8 cellular contexts compared by ENCODE assay signal in the genomic region with DNA sequence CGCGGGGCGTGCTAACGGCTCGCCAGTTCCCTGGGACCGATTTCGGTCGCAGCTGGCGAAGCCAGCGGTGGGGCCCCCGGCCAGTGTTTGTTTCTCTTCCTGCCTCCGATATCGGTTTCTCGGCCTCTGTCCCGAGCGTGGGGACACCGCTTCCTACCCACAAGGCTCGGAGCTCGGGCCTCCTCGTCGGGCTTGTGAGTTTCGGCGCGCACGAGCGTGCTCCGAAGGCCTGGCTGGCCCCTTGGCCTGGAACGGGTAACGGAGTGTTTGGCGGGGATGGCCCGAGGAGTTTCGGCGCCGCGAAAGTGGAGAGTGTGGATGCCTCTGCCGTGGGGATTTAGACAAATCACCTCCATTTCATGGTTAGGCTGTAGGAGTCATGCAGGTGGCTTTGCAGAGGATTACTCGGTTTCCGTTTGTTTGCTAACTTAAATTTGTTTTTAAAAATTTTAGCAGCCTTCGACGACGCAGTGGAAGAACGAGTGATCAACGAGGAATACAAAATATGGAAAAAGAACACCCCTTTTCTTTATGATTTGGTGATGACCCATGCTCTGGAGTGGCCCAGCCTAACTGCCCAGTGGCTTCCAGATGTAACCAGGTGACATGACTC. TPM values are rescaled to one million over a fixed set of nuclear protein-coding genes. Genes with fewer than 3 reads are reported as not detected.
DNase-seq lines count a peak whose midpoint lies in the region; ATAC-seq, FAIRE-seq and TF ChIP-seq lines count a peak whose summit lies in the region.

No MANE protein-coding gene starts in this region.

- in situ Hi-C loops in GM12878 (cut with MboI) = no loop called here
- in situ Hi-C loops in GM13977 (cut with MboI; ENCODE audit: low pct_unique_long_range_greater_than_20kb, low sequenced_read_pairs, unreplicated experiment) = no loop called here

- ATAC-seq in activated CD8-positive, alpha-beta memory T cell treated with anti-CD3 and anti-CD28 coated beads, Interleukin-2, amount 10 ng/mL, durations not matched to agents 7 days and 5 days = peak; percentile 5
- peak; percentile 22 for ATAC-seq in HG03378 (IDR thresholded peaks at IDR 0.05; ENCODE audit: unreplicated experiment)
- ATAC-seq in GM12878 = peak; percentile 37
- no peak for ATAC-seq in thoracic aorta (ENCODE audit: insufficient number of reproducible peaks, low FRiP score, low read depth)

- H3K27me3 ChIP-seq in GM12878 (replicated peaks in 1 of 2; ENCODE audit: control insufficient read depth in 2 of 2, insufficient read depth in 2 of 2, low read length in 1 of 2) (no peaks in the 10 kb centered on the region), kidney epithelial cell (ENCODE audit: control insufficient read depth, insufficient read depth, low read length) (no peaks in the 10 kb centered on the region), thoracic aorta (replicated peaks; ENCODE audit: insufficient read depth) (no peaks in the 10 kb centered on the region)

- WGBS in GM12878 (ENCODE audit: insufficient coverage, insufficient replicate concordance, low lambda C conversion rate, missing lambda C conversion rate) = under 1% methylated on average over 43 of the region's 43 CpGs

- RAD21 ChIA-PET in GM12878 (lab: Charles Lee; ENCODE audit: unreplicated experiment) = interaction anchor here (0.5 to 1.2 kb wide), 3 partner anchors 32 to 131 kb away, joined by 3 to 8 read pairs (median 5); no protein-coding TSS in a partner anchor

- peak overlapping the region; percentile 100 for H3K9ac ChIP-seq in GM12878 (ENCODE audit: control insufficient read depth, insufficient read depth, low read length)

- no peaks in the 10 kb centered on the region for H3K9me3 Mint-ChIP-seq in activated CD8-positive, alpha-beta memory T cell treated with anti-CD3 and anti-CD28 coated beads, Interleukin-2, amount 10 ng/mL, durations not matched to agents 7 days and 5 days (ENCODE audit: low read depth)

- TF ChIP-seq POLR2A in GM12878 (IDR thresholded peaks at IDR 0.05; ENCODE audit: low read depth, low read length) = peak; percentile 31; the same call in 1 of the 2 replicates

- DNase-seq in activated CD8-positive, alpha-beta memory T cell treated with anti-CD3 and anti-CD28 coated beads, Interleukin-2, amount 10 ng/mL, durations not matched to agents 7 days and 5 days = no peak
- DNase-seq in activated CD8-positive, alpha-beta memory T cell treated with anti-CD3 and anti-CD28 coated beads, Interleukin-2, amount 50 U/mL, for 48 hours = no peak
- DNase-seq in GM12878 (ENCODE audit: low read depth, low spot score) (no peak), kidney epithelial cell (ENCODE audit: low read depth) (peak; percentile 1), thoracic aorta (ENCODE audit: low spot score) (no peak), GM13977 (ENCODE audit: low spot score) (no peak), T1000 (lab: John Stamatoyannopoulos, UW) (no peak)

- H3K4me1 ChIP-seq in GM12878 (ENCODE audit: control insufficient read depth, insufficient read depth, low read length) (peaks cover 3% of the 10 kb centered on the region; the same call in 1 of the 2 replicates), thoracic aorta (ENCODE audit: control insufficient read depth in 1 of 2, low read depth in 2 of 2) (peaks cover 27 to 57% of the 10 kb centered on the region in 2 donors)

- peak overlapping the region; percentile 64 for H3K4me2 ChIP-seq in GM12878 (ENCODE audit: control insufficient read depth, insufficient read depth)

- H2AFZ ChIP-seq in GM12878 (ENCODE audit: control insufficient read depth, low read depth, low read length) = peak overlapping the region; percentile 81

- no peaks in the 10 kb centered on the region for H4K20me1 ChIP-seq in GM12878 (ENCODE audit: control insufficient read depth, insufficient read depth)

- intact Hi-C loops in GM12878 (cut with micrococcal nuclease; ENCODE audit: unreplicated experiment) = loop anchor here (2.0 to 5.0 kb wide), 3 partner anchors 23 to 129 kb away; partner anchors contain the start of gene ZBTB8A

- BruUV-seq in GM12878 (replicated peaks; lab: Mats Ljungman, UMichigan) = no TSS peak

- H3K4me3 ChIP-seq in GM12878 (peak overlapping the region; percentile 76), kidney epithelial cell (ENCODE audit: low read depth, low read length) (peak overlapping the region; percentile 91), thoracic aorta (peak overlapping the region; percentile 98)

- H3K27ac ChIP-seq in GM12878 (ENCODE audit: control insufficient read depth, insufficient read depth) (peak overlapping the region; percentile 100), thoracic aorta (peak overlapping the region; percentile 87 to 100)

- POLR2A ChIA-PET in GM12878 (lab: Charles Lee) = interaction anchor here (0.8 to 2.0 kb wide), 7 partner anchors 22 to 256 kb away, joined by 3 to 7 read pairs (median 4); partner anchors contain the start of gene S100PBP

- peaks cover 55% of the 10 kb centered on the region for H3K4me1 Mint-ChIP-seq in activated CD8-positive, alpha-beta memory T cell treated with anti-CD3 and anti-CD28 coated beads, Interleukin-2, amount 10 ng/mL, durations not matched to agents 7 days and 5 days

- H3K36me3 ChIP-seq in GM12878 (ENCODE audit: control insufficient read depth in 2 of 2, insufficient read depth in 2 of 2, low read length in 1 of 2) = peaks cover 0 to 11% of the 10 kb centered on the region in 2 experiments; a peak in 2 of 4 replicates
- H3K36me3 ChIP-seq in kidney epithelial cell (ENCODE audit: control insufficient read depth, insufficient read depth, low read length) = peaks cover 4% of the 10 kb centered on the region
- peaks cover 5% of the 10 kb centered on the region for H3K36me3 ChIP-seq in thoracic aorta

- H3K9me3 ChIP-seq in GM12878 (replicated peaks; ENCODE audit: control insufficient read depth, insufficient read depth, low read length) (no peaks in the 10 kb centered on the region), thoracic aorta (no peaks in the 10 kb centered on the region)

- no peak for TF ChIP-seq EP300 in GM12878 (IDR thresholded peaks at IDR 0.05; ENCODE audit: borderline replicate concordance in 1 of 2, control insufficient read depth in 1 of 2, low read depth in 2 of 2, low read length in 2 of 2)

- CTCF ChIA-PET in activated CD8-positive, alpha-beta memory T cell treated with anti-CD3 and anti-CD28 coated beads, Interleukin-2, amount 10 ng/mL, durations not matched to agents 7 days and 5 days (lab: Charles Lee) = interaction anchor here (0.8 to 2.5 kb wide), 4 partner anchors 13 to 134 kb away, joined by 4 to 14 read pairs (median 4); no protein-coding TSS in a partner anchor
- CTCF ChIA-PET in GM12878 (lab: Yijun Ruan, JAX) = interaction anchor here (0.6 to 1.3 kb wide), 2 partner anchors 32 to 131 kb away, joined by 3 to 10 read pairs; no protein-coding TSS in a partner anchor

- SMC1A ChIA-PET in GM12878 (lab: Charles Lee; ENCODE audit: uncharacterized antibody, unreplicated experiment) = interaction anchor here (1.0 to 1.1 kb wide), 4 partner anchors 11 to 403 kb away, joined by 3 to 4 read pairs (median 3); no protein-coding TSS in a partner anchor

- peak overlapping the region; percentile 99 for H3K27ac Mint-ChIP-seq in activated CD8-positive, alpha-beta memory T cell treated with anti-CD3 and anti-CD28 coated beads, Interleukin-2, amount 10 ng/mL, durations not matched to agents 7 days and 5 days

- peaks cover 90% of the 10 kb centered on the region for H3K79me2 ChIP-seq in GM12878 (ENCODE audit: control insufficient read depth, insufficient read depth, low read length)

- H3K27me3 Mint-ChIP-seq in activated CD8-positive, alpha-beta memory T cell treated with anti-CD3 and anti-CD28 coated beads, Interleukin-2, amount 10 ng/mL, durations not matched to agents 7 days and 5 days = no peaks in the 10 kb centered on the region

- H3K4me3 Mint-ChIP-seq in activated CD8-positive, alpha-beta memory T cell treated with anti-CD3 and anti-CD28 coated beads, Interleukin-2, amount 10 ng/mL, durations not matched to agents 7 days and 5 days = peak overlapping the region; percentile 90

- TF ChIP-seq RAD21 in GM12878 (IDR thresholded peaks at IDR 0.05; ENCODE audit: insufficient read depth, low read depth, low read length) = no peak

- TF ChIP-seq CTCF in GM12878 (IDR thresholded peaks at IDR 0.05 in 2 of 3, conservative IDR thresholded peaks at IDR 0.05 in 1 of 3; ENCODE audit: control insufficient read depth in 2 of 3, extremely low read depth in 1 of 3, insufficient read depth in 1 of 3, low read depth in 3 of 3, low read length in 3 of 3) (no peak), kidney epithelial cell (IDR thresholded peaks at IDR 0.05; ENCODE audit: insufficient read depth, low read length, poor library complexity, severe bottlenecking) (no peak), thoracic aorta (IDR thresholded peaks at IDR 0.05) (no peak), GM13977 (IDR thresholded peaks at IDR 0.05; ENCODE audit: extremely low read depth, insufficient read depth, missing control alignments) (no peak)

- H3K36me3 Mint-ChIP-seq in activated CD8-positive, alpha-beta memory T cell treated with anti-CD3 and anti-CD28 coated beads, Interleukin-2, amount 10 ng/mL, durations not matched to agents 7 days and 5 days = peaks cover 49% of the 10 kb centered on the region

- FAIRE-seq in GM12878 (lab: Jason Lieb, UNC) = no peak

RNA-seq across cellular contexts. Expression of gene RBBP4, which starts 0.6 kb away (rescaled TPM):
- 100 to 1,000 TPM; 284 to 336 TPM for total RNA-seq in activated CD8-positive, alpha-beta memory T cell treated with anti-CD3 and anti-CD28 coated beads, Interleukin-2, amount 10 ng/mL, durations not matched to agents 7 days and 5 days
- 185 and 189 TPM in 2 replicates for total RNA-seq in GM12878 (2013; cell fraction: nucleolus; rRNA removed)
- total RNA-seq in GM12878 (2014; rRNA removed) (156 and 165 TPM in 2 replicates), GM12878 (2014; rRNA removed; fragmentation: Illumina TruSeq; extraction: Trizol) (194 TPM in 2 replicates), GM12878 (2021) (290 and 303 TPM in 2 replicates), kidney epithelial cell (216 and 245 TPM in 2 replicates), thoracic aorta (10 to 100 TPM; 66.9 to 80.8 TPM)
- polyA plus RNA-seq in GM12878 (2011; ENCODE audit: low read depth) = 131 TPM
- polyA plus RNA-seq in GM12878 (2011; rRNA removed) (228 and 250 TPM in 2 replicates), GM12878 (2014; fragmentation: Illumina TruSeq; extraction: Trizol) (237 and 297 TPM in 2 replicates), GM12878 (2014; fragmentation: Nextera tagmentation; extraction: Ambion mirVana) (100 to 1,000 TPM; 120 to 234 TPM), GM12878 (2014; rRNA removed) (169 and 177 TPM in 2 replicates), GM12878 (2016; fragmentation: Nextera tagmentation; extraction: Ambion mirVana) (100 to 1,000 TPM; 342 to 357 TPM)
- polyA plus RNA-seq in GM12878 (2011; cell fraction: cytosol; rRNA removed) = 127 and 135 TPM in 2 replicates
- 156 and 168 TPM in 2 replicates for polyA plus RNA-seq in GM12878 (2011; cell fraction: nucleus; rRNA removed)
- 143 and 197 TPM in 2 replicates for polyA plus RNA-seq in GM12878 (2012)
- polyA minus RNA-seq in GM12878 (2011; rRNA and poly(A)+ RNA removed) = 209 and 276 TPM in 2 replicates
- polyA minus RNA-seq in GM12878 (2011; cell fraction: cytosol; rRNA and poly(A)+ RNA removed) = 110 TPM in 2 replicates
- polyA minus RNA-seq in GM12878 (2011; cell fraction: nucleus; rRNA and poly(A)+ RNA removed) = 73.5 and 94.8 TPM in 2 replicates

RNA-seq across cellular contexts. Expression of gene ZBTB8OS, which starts 1.2 kb away (rescaled TPM):
- 10 to 100 TPM; 70.5 to 75.8 TPM for total RNA-seq in activated CD8-positive, alpha-beta memory T cell treated with anti-CD3 and anti-CD28 coated beads, Interleukin-2, amount 10 ng/mL, durations not matched to agents 7 days and 5 days
- 95.3 and 95.8 TPM in 2 replicates for total RNA-seq in GM12878 (2013; cell fraction: nucleolus; rRNA removed)
- total RNA-seq in GM12878 (2014; rRNA removed) (77.9 and 83.8 TPM in 2 replicates), GM12878 (2014; rRNA removed; fragmentation: Illumina TruSeq; extraction: Trizol) (144 and 146 TPM in 2 replicates), GM12878 (2021) (77.8 and 88.9 TPM in 2 replicates), kidney epithelial cell (38.0 and 38.2 TPM in 2 replicates), thoracic aorta (10 to 100 TPM; 29.8 to 48.2 TPM)
- polyA plus RNA-seq in GM12878 (2011; ENCODE audit: low read depth) = 228 TPM
- polyA plus RNA-seq in GM12878 (2011; rRNA removed) (131 and 193 TPM in 2 replicates), GM12878 (2014; fragmentation: Illumina TruSeq; extraction: Trizol) (133 and 180 TPM in 2 replicates), GM12878 (2014; fragmentation: Nextera tagmentation; extraction: Ambion mirVana) (100 to 1,000 TPM; 294 to 350 TPM), GM12878 (2014; rRNA removed) (123 and 150 TPM in 2 replicates), GM12878 (2016; fragmentation: Nextera tagmentation; extraction: Ambion mirVana) (100 to 1,000 TPM; 137 to 140 TPM)
- polyA plus RNA-seq in GM12878 (2011; cell fraction: cytosol; rRNA removed) = 59.4 and 71.0 TPM in 2 replicates
- 53.0 and 53.4 TPM in 2 replicates for polyA plus RNA-seq in GM12878 (2011; cell fraction: nucleus; rRNA removed)
- polyA plus RNA-seq in GM12878 (2012) = 109 and 139 TPM in 2 replicates
- 21.7 and 34.6 TPM in 2 replicates for polyA minus RNA-seq in GM12878 (2011; rRNA and poly(A)+ RNA removed)
- 12.8 and 13.6 TPM in 2 replicates for polyA minus RNA-seq in GM12878 (2011; cell fraction: cytosol; rRNA and poly(A)+ RNA removed)
- polyA minus RNA-seq in GM12878 (2011; cell fraction: nucleus; rRNA and poly(A)+ RNA removed) = 10.4 and 16.4 TPM in 2 replicates

RNA-seq across cellular contexts. Expression of gene SYNC, which starts 51.0 kb away (rescaled TPM):
- not detected for total RNA-seq in activated CD8-positive, alpha-beta memory T cell treated with anti-CD3 and anti-CD28 coated beads, Interleukin-2, amount 10 ng/mL, durations not matched to agents 7 days and 5 days
- total RNA-seq in GM12878 (2013; cell fraction: nucleolus; rRNA removed) = 1.8 TPM in 1 of 2 replicates, not detected in the other
- total RNA-seq in GM12878 (2014; rRNA removed) (0.27 TPM in 1 of 2 replicates, not detected in the other), GM12878 (2014; rRNA removed; fragmentation: Illumina TruSeq; extraction: Trizol) (0.04 TPM in 1 of 2 replicates, not detected in the other), GM12878 (2021) (not detected in 2 replicates), kidney epithelial cell (2.7 and 3.8 TPM in 2 replicates), thoracic aorta (100 to 1,000 TPM in 1 of 2 donors, 10 to 100 TPM in 1; 71.5 to 119 TPM)
- polyA plus RNA-seq in GM12878 (2011; ENCODE audit: low read depth) = not detected
- polyA plus RNA-seq in GM12878 (2011; rRNA removed) (0.05 TPM in 1 of 2 replicates, not detected in the other), GM12878 (2014; fragmentation: Illumina TruSeq; extraction: Trizol) (0.05 TPM in 1 of 2 replicates, not detected in the other), GM12878 (2014; fragmentation: Nextera tagmentation; extraction: Ambion mirVana) (not detected), GM12878 (2014; rRNA removed) (not detected in 2 replicates), GM12878 (2016; fragmentation: Nextera tagmentation; extraction: Ambion mirVana) (under 1 TPM in 1 of 2 experiments, not detected in 1; 0.12 TPM)
- not detected in 2 replicates for polyA plus RNA-seq in GM12878 (2011; cell fraction: cytosol; rRNA removed)
- not detected in 2 replicates for polyA plus RNA-seq in GM12878 (2011; cell fraction: nucleus; rRNA removed)
- polyA plus RNA-seq in GM12878 (2012) = not detected in 2 replicates
- polyA minus RNA-seq in GM12878 (2011; rRNA and poly(A)+ RNA removed) = not detected in 2 replicates
- not detected in 2 replicates for polyA minus RNA-seq in GM12878 (2011; cell fraction: cytosol; rRNA and poly(A)+ RNA removed)
- not detected in 2 replicates for polyA minus RNA-seq in GM12878 (2011; cell fraction: nucleus; rRNA and poly(A)+ RNA removed)

Comparison
In these comparisons a context has a peak if more than half of its experiments do, and no peak if none do; other contexts are left out.
1. RNA of gene SYNC, which starts 51.0 kb away (total RNA-seq): 71.5 to 119 TPM in thoracic aorta; 2.7 to 3.8 TPM in kidney epithelial cell, not detected in activated CD8-positive, alpha-beta memory T cell treated with anti-CD3 and anti-CD28 coated beads, Interleukin-2, amount 10 ng/mL, durations not matched to agents 7 days and 5 days and 0.04 to 1.8 TPM in GM12878; every median in the first group is over 10 times any median in the second.
2. Peak in every context shown above with its lines, with median percentiles within 50 percentile points of each other: H3K4me3 ChIP-seq.